1 cellular context compared by ENCODE assay signal in the genomic region with DNA sequence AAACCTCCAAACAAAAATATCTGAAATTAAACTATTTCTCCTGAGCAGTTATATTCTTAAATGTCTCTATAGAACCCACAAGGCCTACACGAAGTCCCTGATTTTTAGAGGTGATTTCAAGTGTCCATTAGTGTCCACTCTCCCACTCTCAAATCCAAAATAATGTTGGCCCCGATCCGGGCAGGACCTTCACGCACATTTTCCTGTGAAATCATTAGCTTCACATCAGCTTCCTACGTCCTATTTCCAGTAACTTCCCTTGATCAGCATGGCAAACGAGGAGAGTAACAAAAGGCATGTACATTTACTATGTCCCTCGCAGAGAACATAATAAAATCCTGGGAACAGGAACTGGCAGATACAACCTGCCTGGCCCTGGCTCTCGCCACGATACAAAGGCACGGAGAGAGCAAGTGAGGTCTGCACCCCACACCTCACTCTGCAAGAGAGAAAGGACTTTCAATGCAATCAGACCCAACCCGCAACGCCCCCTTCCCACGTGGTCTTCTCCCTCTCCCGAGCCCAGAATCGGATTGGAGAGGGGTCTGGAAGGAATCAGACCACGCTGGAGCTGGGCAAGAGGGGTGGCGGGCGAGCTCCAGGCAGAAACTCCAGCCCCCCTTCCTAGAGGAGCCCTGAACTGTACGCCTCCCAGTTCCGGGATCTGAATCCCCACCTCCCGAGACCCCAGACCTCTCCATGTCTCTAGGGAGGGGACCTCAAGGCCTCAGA.
A peak's percentile ranks its signal among the peaks of the same experiment; 100 is the strongest.
TF ChIP-seq lines count a peak whose summit lies in the region.

No MANE protein-coding gene starts in this region.

TF ChIP-seq in HEK293, 187 proteins besides CTCF, POLR2A, EP300 and RAD21 (continued from another document):
- TF ChIP-seq, protein P1, sequence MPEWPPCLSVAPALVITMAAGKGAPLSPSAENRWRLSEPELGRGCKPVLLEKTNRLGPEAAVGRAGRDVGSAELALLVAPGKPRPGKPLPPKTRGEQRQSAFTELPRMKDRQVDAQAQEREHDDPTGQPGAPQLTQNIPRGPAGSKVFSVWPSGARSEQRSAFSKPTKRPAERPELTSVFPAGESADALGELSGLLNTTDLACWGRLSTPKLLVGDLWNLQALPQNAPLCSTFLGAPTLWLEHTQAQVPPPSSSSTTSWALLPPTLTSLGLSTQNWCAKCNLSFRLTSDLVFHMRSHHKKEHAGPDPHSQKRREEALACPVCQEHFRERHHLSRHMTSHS (tag by site-specific recombination; IDR thresholded peaks at IDR 0.05): no peak
- TF ChIP-seq ZSCAN23 (tag by site-specific recombination; IDR thresholded peaks at IDR 0.05): no peak
- TF ChIP-seq ZBTB48 (tag by site-specific recombination; IDR thresholded peaks at IDR 0.05): 0 out of 2 replicates have a peak, but pooled peaks have one; percentile 53
- TF ChIP-seq HOXC10 (CRISPR knock-in tag; IDR thresholded peaks at IDR 0.05): no peak
- TF ChIP-seq, protein P2, sequence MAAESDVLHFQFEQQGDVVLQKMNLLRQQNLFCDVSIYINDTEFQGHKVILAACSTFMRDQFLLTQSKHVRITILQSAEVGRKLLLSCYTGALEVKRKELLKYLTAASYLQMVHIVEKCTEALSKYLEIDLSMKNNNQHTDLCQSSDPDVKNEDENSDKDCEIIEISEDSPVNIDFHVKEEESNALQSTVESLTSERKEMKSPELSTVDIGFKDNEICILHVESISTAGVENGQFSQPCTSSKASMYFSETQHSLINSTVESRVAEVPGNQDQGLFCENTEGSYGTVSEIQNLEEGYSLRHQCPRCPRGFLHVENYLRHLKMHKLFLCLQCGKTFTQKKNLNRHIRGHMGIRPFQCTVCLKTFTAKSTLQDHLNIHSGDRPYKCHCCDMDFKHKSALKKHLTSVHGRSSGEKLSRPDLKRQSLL (tag by site-specific recombination; IDR thresholded peaks at IDR 0.05): peak; percentile 62; the same call in 1 of the 2 replicates
- TF ChIP-seq ZNF391 (tag by site-specific recombination; IDR thresholded peaks at IDR 0.05; ENCODE audit: borderline replicate concordance, low read depth): no peak
- TF ChIP-seq ZNF571 (tag by site-specific recombination; IDR thresholded peaks at IDR 0.05): no peak
- peak; percentile 63 for TF ChIP-seq KLF9 (tag by site-specific recombination; IDR thresholded peaks at IDR 0.05; ENCODE audit: low read depth)
- no peak for TF ChIP-seq ZSCAN30 (tag by site-specific recombination; IDR thresholded peaks at IDR 0.05)
- TF ChIP-seq ZNF121 (tag by site-specific recombination; IDR thresholded peaks at IDR 0.05): no peak
- no peak for TF ChIP-seq ZNF623 (tag by site-specific recombination; IDR thresholded peaks at IDR 0.05)
- TF ChIP-seq ZNF324 (tag by site-specific recombination; IDR thresholded peaks at IDR 0.05): 0 out of 2 replicates have a peak, but pooled peaks have one; percentile 19
- no peak for TF ChIP-seq MZF1 (tag by site-specific recombination; IDR thresholded peaks at IDR 0.05; ENCODE audit: borderline replicate concordance)
- TF ChIP-seq KLF16 (tag by site-specific recombination; IDR thresholded peaks at IDR 0.05): no peak
- TF ChIP-seq GFI1B (tag by site-specific recombination; IDR thresholded peaks at IDR 0.05): no peak
- no peak for TF ChIP-seq RBAK (tag by site-specific recombination; IDR thresholded peaks at IDR 0.05)
- TF ChIP-seq ZNF792 (tag by site-specific recombination; IDR thresholded peaks at IDR 0.05): no peak
- 0 out of 2 replicates have a peak, but pooled peaks have one; percentile 41 for TF ChIP-seq ZFP37 (tag by site-specific recombination; IDR thresholded peaks at IDR 0.05)
- no peak for TF ChIP-seq ZNF529 (tag by site-specific recombination; IDR thresholded peaks at IDR 0.05; ENCODE audit: insufficient replicate concordance)
- no peak for TF ChIP-seq BCL6B (tag by site-specific recombination; IDR thresholded peaks at IDR 0.05)
- TF ChIP-seq IKZF3 (tag by site-specific recombination; IDR thresholded peaks at IDR 0.05): peak; percentile 69; the same call in 1 of the 2 replicates
- peak; percentile 95 for TF ChIP-seq ZBTB17 (tag by site-specific recombination; IDR thresholded peaks at IDR 0.05)
- no peak for TF ChIP-seq ZNF600 (tag by site-specific recombination; IDR thresholded peaks at IDR 0.05)
- peak; percentile 74 for TF ChIP-seq PRDM1 (tag by site-specific recombination; IDR thresholded peaks at IDR 0.05)
- TF ChIP-seq ZNF473 (tag by site-specific recombination; IDR thresholded peaks at IDR 0.05): no peak
- TF ChIP-seq YY2 (tag by site-specific recombination; IDR thresholded peaks at IDR 0.05): no peak
- no peak for TF ChIP-seq ZIC2 (tag by site-specific recombination; IDR thresholded peaks at IDR 0.05)
- no peak for TF ChIP-seq ZNF175 (tag by site-specific recombination; IDR thresholded peaks at IDR 0.05)
- TF ChIP-seq KLF10 (tag by site-specific recombination; IDR thresholded peaks at IDR 0.05): no peak
- TF ChIP-seq, protein P3, sequence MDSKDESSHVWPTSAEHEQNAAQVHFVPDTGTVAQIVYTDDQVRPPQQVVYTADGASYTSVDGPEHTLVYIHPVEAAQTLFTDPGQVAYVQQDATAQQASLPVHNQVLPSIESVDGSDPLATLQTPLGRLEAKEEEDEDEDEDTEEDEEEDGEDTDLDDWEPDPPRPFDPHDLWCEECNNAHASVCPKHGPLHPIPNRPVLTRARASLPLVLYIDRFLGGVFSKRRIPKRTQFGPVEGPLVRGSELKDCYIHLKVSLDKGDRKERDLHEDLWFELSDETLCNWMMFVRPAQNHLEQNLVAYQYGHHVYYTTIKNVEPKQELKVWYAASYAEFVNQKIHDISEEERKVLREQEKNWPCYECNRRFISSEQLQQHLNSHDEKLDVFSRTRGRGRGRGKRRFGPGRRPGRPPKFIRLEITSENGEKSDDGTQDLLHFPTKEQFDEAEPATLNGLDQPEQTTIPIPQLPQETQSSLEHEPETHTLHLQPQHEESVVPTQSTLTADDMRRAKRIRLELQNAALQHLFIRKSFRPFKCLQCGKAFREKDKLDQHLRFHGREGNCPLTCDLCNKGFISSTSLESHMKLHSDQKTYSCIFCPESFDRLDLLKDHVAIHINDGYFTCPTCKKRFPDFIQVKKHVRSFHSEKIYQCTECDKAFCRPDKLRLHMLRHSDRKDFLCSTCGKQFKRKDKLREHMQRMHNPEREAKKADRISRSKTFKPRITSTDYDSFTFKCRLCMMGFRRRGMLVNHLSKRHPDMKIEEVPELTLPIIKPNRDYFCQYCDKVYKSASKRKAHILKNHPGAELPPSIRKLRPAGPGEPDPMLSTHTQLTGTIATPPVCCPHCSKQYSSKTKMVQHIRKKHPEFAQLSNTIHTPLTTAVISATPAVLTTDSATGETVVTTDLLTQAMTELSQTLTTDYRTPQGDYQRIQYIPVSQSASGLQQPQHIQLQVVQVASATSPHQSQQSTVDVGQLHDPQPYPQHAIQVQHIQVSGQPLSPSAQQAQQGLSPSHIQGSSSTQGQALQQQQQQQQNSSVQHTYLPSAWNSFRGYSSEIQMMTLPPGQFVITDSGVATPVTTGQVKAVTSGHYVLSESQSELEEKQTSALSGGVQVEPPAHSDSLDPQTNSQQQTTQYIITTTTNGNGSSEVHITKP (tag by site-specific recombination; IDR thresholded peaks at IDR 0.05): peak; percentile 93
- TF ChIP-seq ZNF19 (tag by site-specific recombination; IDR thresholded peaks at IDR 0.05; ENCODE audit: low read depth): no peak
- no peak for TF ChIP-seq ZNF2 (tag by site-specific recombination; IDR thresholded peaks at IDR 0.05)
- TF ChIP-seq ZNF133 (tag by site-specific recombination; IDR thresholded peaks at IDR 0.05): no peak
